ENCODE assay signal across 8 cellular contexts in the genomic region with DNA sequence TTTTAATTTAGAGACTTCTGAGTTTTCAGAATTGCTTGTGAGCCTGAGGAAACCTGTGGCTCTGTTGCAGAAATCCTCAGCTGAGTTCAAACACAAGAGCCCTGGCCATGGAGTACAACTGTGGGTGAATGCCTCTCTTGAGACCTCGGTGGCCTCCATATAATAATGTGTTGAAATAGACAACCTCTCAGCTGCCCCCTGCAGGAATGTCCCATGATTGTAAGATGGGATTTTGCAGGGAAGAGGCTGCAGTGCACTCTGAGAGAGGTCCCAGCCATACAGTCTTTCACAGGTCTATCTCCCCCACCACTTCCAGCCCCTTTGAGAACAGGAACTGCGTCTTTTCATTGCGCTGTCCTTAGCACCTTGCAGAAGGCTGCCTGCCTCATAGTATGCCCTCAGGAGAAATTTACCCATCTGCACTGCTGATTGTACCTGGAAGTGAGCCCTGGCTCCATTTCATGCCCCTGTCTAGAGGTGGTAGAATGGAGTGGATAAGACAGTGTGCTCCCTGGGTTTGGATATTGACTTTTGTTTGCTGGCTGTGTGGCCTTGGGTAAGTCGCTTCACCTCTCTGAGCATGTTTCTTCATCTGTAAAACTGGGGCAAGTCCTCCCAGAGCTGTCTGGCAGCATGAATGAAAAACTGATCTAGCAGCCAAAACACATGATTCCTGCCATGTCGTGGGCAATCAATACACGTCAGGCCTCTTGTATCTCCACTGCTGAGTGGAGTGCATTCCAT. TPM values are rescaled to one million over a fixed set of nuclear protein-coding genes. Genes with fewer than 3 reads are reported as not detected.
A peak's percentile ranks its signal among the peaks of the same experiment; 100 is the strongest.
DNase-seq lines count a peak whose midpoint lies in the region; ATAC-seq and TF ChIP-seq lines count a peak whose summit lies in the region.

No MANE protein-coding gene starts in this region.

- no peak overlapping the region for H3K27ac Mint-ChIP-seq in MCF 10A (ENCODE audit: low read depth, unreplicated experiment)

- 43 to 48% methylated on average over 6 of the region's 6 CpGs for WGBS in thyroid gland, 2 donors

- H3K4me3 Mint-ChIP-seq in MCF 10A (ENCODE audit: unreplicated experiment): no peak overlapping the region

- CTCF ChIA-PET in MCF 10A (lab: Yijun Ruan, JAX): interaction anchor here (0.9 to 1.8 kb wide), 2 partner anchors 193 to 196 kb away, joined by 3 to 8 read pairs; no protein-coding TSS in a partner anchor

- TF ChIP-seq CTCF in MCF 10A (IDR thresholded peaks at IDR 0.05; ENCODE audit: unreplicated experiment) (peak; percentile 37), breast epithelium (IDR thresholded peaks at IDR 0.05) (peak in 1 of 3 donors; percentile 11), thyroid gland (IDR thresholded peaks at IDR 0.05) (no peak)

- peaks cover 0 to 4% of the 10 kb centered on the region in 2 donors for H3K4me1 ChIP-seq in breast epithelium
- peaks cover 9 to 21% of the 10 kb centered on the region in 2 donors for H3K4me1 ChIP-seq in thyroid gland

- ATAC-seq in GM21717 (IDR thresholded peaks at IDR 0.05; ENCODE audit: unreplicated experiment): no peak
- no peak for ATAC-seq in HG03135 (IDR thresholded peaks at IDR 0.05; ENCODE audit: unreplicated experiment)

- TF ChIP-seq POLR2A in breast epithelium (IDR thresholded peaks at IDR 0.05): no peak
- TF ChIP-seq POLR2A in thyroid gland (IDR thresholded peaks at IDR 0.05): no peak

- H3K9me3 Mint-ChIP-seq in MCF 10A (ENCODE audit: unreplicated experiment): no peaks in the 10 kb centered on the region

- H3K36me3 ChIP-seq in breast epithelium: no peaks in the 10 kb centered on the region
- H3K36me3 ChIP-seq in thyroid gland: no peaks in the 10 kb centered on the region

- intact Hi-C loops in MCF 10A (cut with micrococcal nuclease) (loop anchor here (1.0 to 10.0 kb wide), 2 partner anchors 193 to 300 kb away; a partner anchor contains a TSS), breast epithelium (cut with DNase I; ENCODE audit: low total_unique reads) (no loop called here), thyroid gland (cut with DNase I) (no loop called here)

- H3K27ac ChIP-seq in breast epithelium (no peak overlapping the region), thyroid gland (no peak overlapping the region)

- H3K27me3 ChIP-seq in breast epithelium (peaks cover 0 to 9% of the 10 kb centered on the region in 2 donors), thyroid gland (no peaks in the 10 kb centered on the region)

- DNase-seq in MCF 10A (ENCODE audit: unreplicated experiment) (peak; percentile 52), breast epithelium (ENCODE audit: low spot score in 2 of 2) (no peak), NCI-H1694 treated with DMSO at 0.1 percent for 48 hours (lab: John Stamatoyannopoulos, UW) (peak; percentile 49), dermis microvascular lymphatic vessel endothelial cell (ENCODE audit: low read depth in 2 of 2) (peak; percentile 18 to 50), thyroid gland (peak; percentile 32 to 33), middle frontal gyrus (ENCODE audit: extremely low spot score, low spot score) (no peak)

- no TSS peak for BruUV-seq in MCF 10A (replicated peaks; lab: Mats Ljungman, UMichigan)

- peaks cover 5% of the 10 kb centered on the region for H3K4me1 Mint-ChIP-seq in MCF 10A (ENCODE audit: insufficient read depth, unreplicated experiment)

- POLR2A ChIA-PET in MCF 10A (lab: Yijun Ruan, JAX): no interaction called here

- no peak overlapping the region for H3K4me3 ChIP-seq in breast epithelium
- no peak overlapping the region for H3K4me3 ChIP-seq in thyroid gland (replicated peaks in 1 of 3)

- no peaks in the 10 kb centered on the region for H3K36me3 Mint-ChIP-seq in MCF 10A (ENCODE audit: insufficient read depth, unreplicated experiment)

- H3K9me3 ChIP-seq in breast epithelium: no peaks in the 10 kb centered on the region
- no peaks in the 10 kb centered on the region for H3K9me3 ChIP-seq in thyroid gland

- peaks cover 45% of the 10 kb centered on the region for H3K27me3 Mint-ChIP-seq in MCF 10A (ENCODE audit: insufficient read depth, unreplicated experiment)

RNA-seq across cellular contexts. Expression of a gene that starts 16.8 kb away (rescaled TPM):
- not detected in 2 replicates for total RNA-seq in MCF 10A (2022)
- total RNA-seq in breast epithelium: under 1 TPM; 0.15 to 0.66 (median 0.16) TPM
- total RNA-seq in dermis microvascular lymphatic vessel endothelial cell: under 0.01 and 0.13 TPM in 2 replicates
- 1 to 10 TPM in 2 of 4 donors, under 1 TPM in 2; 0.38 to 3.0 (median 1.2) TPM for total RNA-seq in thyroid gland

Comparison
In these comparisons a context has a peak if more than half of its experiments do, and no peak if none do; other contexts are left out.
1. DNase-seq: peak in MCF 10A (single experiment), NCI-H1694 treated with DMSO at 0.1 percent for 48 hours (single experiment), dermis microvascular lymphatic vessel endothelial cell (2 of 2) and thyroid gland (2 of 2); none in breast epithelium (0 of 2) and middle frontal gyrus (single experiment).